ENCODE assay signal across 7 cellular contexts in genomic region chr12:31081274-31081673, GRCh38. TPM values are rescaled to one million over a fixed set of nuclear protein-coding genes. Genes with fewer than 3 reads are reported as not detected.
DNase-seq lines count a peak whose midpoint lies in the region; ATAC-seq and TF ChIP-seq lines count a peak whose summit lies in the region.
"Not testable (repeated sequence)": the region's sequence is repeated elsewhere in the genome, so short reads cannot be mapped to it uniquely, and the experiment has no call there.

No MANE protein-coding gene starts in this region.

- not testable (repeated sequence) for H3K23ac ChIP-seq in trophoblast cell (ENCODE audit: low read length)

- not testable (repeated sequence) for H2AFZ ChIP-seq in GM23338; trophoblast cell (ENCODE audit: insufficient read depth, low read length, poor library complexity)

- peak overlapping the region; percentile 92 for H2BK12ac ChIP-seq in trophoblast cell (ENCODE audit: low read length)

- H2AK5ac ChIP-seq in trophoblast cell (ENCODE audit: low read length), result peak overlapping the region; percentile 69

- not testable (repeated sequence) for H3K4me1 ChIP-seq in GM23338 (ENCODE audit: insufficient read depth); RWPE2 (ENCODE audit: insufficient read depth, poor library complexity, severe bottlenecking)
- peaks cover 8 to 13% of the 10 kb centered on the region in 2 experiments for H3K4me1 ChIP-seq in trophoblast cell (ENCODE audit: control insufficient read depth in 1 of 2, insufficient read depth in 2 of 2, low read length in 2 of 2)

- H3K9ac ChIP-seq in trophoblast cell (ENCODE audit: low read length), result not testable (repeated sequence)

- not testable (repeated sequence) for H2BK5ac ChIP-seq in trophoblast cell (ENCODE audit: low read depth, low read length, poor library complexity)

- not testable (repeated sequence) for H4K8ac ChIP-seq in trophoblast cell (ENCODE audit: low read depth, low read length)

- H3K27me3 ChIP-seq in GM23338 (ENCODE audit: insufficient read depth); RWPE2 (ENCODE audit: insufficient read depth, poor library complexity, severe bottlenecking); trophoblast cell (ENCODE audit: insufficient read depth, low read length): not testable (repeated sequence)

- not testable (repeated sequence) for H3K4me3 ChIP-seq in GM23338; RWPE2 (ENCODE audit: severe bottlenecking); trophoblast cell (ENCODE audit: low read depth, low read length)

- not testable (repeated sequence) for TF ChIP-seq CTCF in GM23338 (conservative IDR thresholded peaks at IDR 0.05; ENCODE audit: low read depth in 2 of 2); RWPE2 (IDR thresholded peaks at IDR 0.05; ENCODE audit: poor library complexity, severe bottlenecking); endothelial cell (IDR thresholded peaks at IDR 0.05; ENCODE audit: unreplicated experiment)

- H3K9me3 ChIP-seq in RWPE2 (ENCODE audit: severe bottlenecking); trophoblast cell (ENCODE audit: insufficient read depth, low read depth, low read length): not testable (repeated sequence)

- peaks cover 20% of the 10 kb centered on the region for H3K79me2 ChIP-seq in GM23338 (replicated peaks; ENCODE audit: insufficient read depth)
- not testable (repeated sequence) for H3K79me2 ChIP-seq in trophoblast cell (ENCODE audit: control insufficient read depth, insufficient read depth, low read length, poor library complexity)

- not testable (repeated sequence) for H3K27ac ChIP-seq in GM23338 (ENCODE audit: low read depth); RWPE2 (ENCODE audit: poor library complexity, severe bottlenecking); trophoblast cell (ENCODE audit: low read depth, low read length)

- no CpG with 5 or more reads among the region's 6 CpGs for WGBS in trophoblast cell (ENCODE audit: extremely low coverage, insufficient coverage, insufficient read length)

- peak overlapping the region; percentile 55 for H3K4ac ChIP-seq in trophoblast cell (ENCODE audit: low read depth, low read length)

- POLR2A ChIA-PET in activated CD8-positive, alpha-beta T cell treated with anti-CD3 and anti-CD28 coated beads, Interleukin-2, amount 10 ng/mL, durations not matched to agents 7 days and 5 days (lab: Charles Lee); activated naive CD8-positive, alpha-beta T cell treated with anti-CD3 and anti-CD28 coated beads, Interleukin-2, amount 10 ng/mL, durations not matched to agents 7 days and 5 days (lab: Charles Lee): not testable (repeated sequence)

- H3K14ac ChIP-seq in trophoblast cell (ENCODE audit: low read length), result peak overlapping the region; percentile 70

- DNase-seq in GM23338 (ENCODE audit: low spot score); RWPE2 (ENCODE audit: low spot score); activated CD8-positive, alpha-beta T cell treated with anti-CD3 and anti-CD28 coated beads, Interleukin-2, amount 10 ng/mL, durations not matched to agents 7 days and 5 days; activated naive CD8-positive, alpha-beta T cell treated with anti-CD3 and anti-CD28 coated beads, Interleukin-2, amount 10 ng/mL, durations not matched to agents 7 days and 5 days; endothelial cell (ENCODE audit: low spot score); trophoblast cell: not testable (repeated sequence)
- DNase-seq in islet precursor cell, result peak; percentile 38

- H4K20me1 ChIP-seq in GM23338 (replicated peaks; ENCODE audit: insufficient read depth), result not testable (repeated sequence)

- CTCF ChIA-PET in activated CD8-positive, alpha-beta T cell treated with anti-CD3 and anti-CD28 coated beads, Interleukin-2, amount 10 ng/mL, durations not matched to agents 7 days and 5 days (lab: Charles Lee), result not testable (repeated sequence)

- H3F3A ChIP-seq in GM23338 (replicated peaks; ENCODE audit: low read depth), result not testable (repeated sequence)

- H3K27ac Mint-ChIP-seq in GM23338 (peak overlapping the region; percentile 83), endothelial cell (ENCODE audit: unreplicated experiment) (peak overlapping the region; percentile 0)
- H3K27ac Mint-ChIP-seq in activated CD8-positive, alpha-beta T cell treated with anti-CD3 and anti-CD28 coated beads, Interleukin-2, amount 10 ng/mL, durations not matched to agents 7 days and 5 days, result peak overlapping the region; percentile 75
- H3K27ac Mint-ChIP-seq in activated naive CD8-positive, alpha-beta T cell treated with anti-CD3 and anti-CD28 coated beads, Interleukin-2, amount 10 ng/mL, durations not matched to agents 7 days and 5 days, result peak overlapping the region; percentile 3

- not testable (repeated sequence) for H4K12ac ChIP-seq in trophoblast cell (ENCODE audit: low read depth, low read length)

- ATAC-seq in GM23338; activated CD8-positive, alpha-beta T cell treated with anti-CD3 and anti-CD28 coated beads, Interleukin-2, amount 10 ng/mL, durations not matched to agents 7 days and 5 days; activated naive CD8-positive, alpha-beta T cell treated with anti-CD3 and anti-CD28 coated beads, Interleukin-2, amount 10 ng/mL, durations not matched to agents 7 days and 5 days (ENCODE audit: low read depth): not testable (repeated sequence)
- 0 out of 3 replicates have a peak, but pooled peaks have one; percentile 24 for ATAC-seq in RWPE2 (ENCODE audit: low read depth)

- not testable (repeated sequence) for H3K27me3 Mint-ChIP-seq in GM23338 (ENCODE audit: insufficient read depth, low read depth, poor library complexity); activated CD8-positive, alpha-beta T cell treated with anti-CD3 and anti-CD28 coated beads, Interleukin-2, amount 10 ng/mL, durations not matched to agents 7 days and 5 days (ENCODE audit: low read depth); activated naive CD8-positive, alpha-beta T cell treated with anti-CD3 and anti-CD28 coated beads, Interleukin-2, amount 10 ng/mL, durations not matched to agents 7 days and 5 days; endothelial cell (ENCODE audit: unreplicated experiment)

- H3K36me3 Mint-ChIP-seq in GM23338 (ENCODE audit: low read depth), result peaks cover 59% of the 10 kb centered on the region
- peaks cover 41% of the 10 kb centered on the region for H3K36me3 Mint-ChIP-seq in activated CD8-positive, alpha-beta T cell treated with anti-CD3 and anti-CD28 coated beads, Interleukin-2, amount 10 ng/mL, durations not matched to agents 7 days and 5 days (ENCODE audit: low read depth)
- H3K36me3 Mint-ChIP-seq in activated naive CD8-positive, alpha-beta T cell treated with anti-CD3 and anti-CD28 coated beads, Interleukin-2, amount 10 ng/mL, durations not matched to agents 7 days and 5 days; endothelial cell (ENCODE audit: low read depth, unreplicated experiment): not testable (repeated sequence)

- H2BK120ac ChIP-seq in trophoblast cell (ENCODE audit: insufficient read depth, low read length, poor library complexity), result peak overlapping the region; percentile 66

- H3K4me1 Mint-ChIP-seq in GM23338 (peaks cover 29% of the 10 kb centered on the region), endothelial cell (ENCODE audit: unreplicated experiment) (peaks cover 26% of the 10 kb centered on the region)
- peaks cover 41% of the 10 kb centered on the region for H3K4me1 Mint-ChIP-seq in activated CD8-positive, alpha-beta T cell treated with anti-CD3 and anti-CD28 coated beads, Interleukin-2, amount 10 ng/mL, durations not matched to agents 7 days and 5 days (ENCODE audit: low read depth)
- peaks cover 20% of the 10 kb centered on the region for H3K4me1 Mint-ChIP-seq in activated naive CD8-positive, alpha-beta T cell treated with anti-CD3 and anti-CD28 coated beads, Interleukin-2, amount 10 ng/mL, durations not matched to agents 7 days and 5 days

- H3K79me1 ChIP-seq in trophoblast cell (ENCODE audit: low read length), result not testable (repeated sequence)

- not testable (repeated sequence) for H3K4me3 Mint-ChIP-seq in GM23338; activated CD8-positive, alpha-beta T cell treated with anti-CD3 and anti-CD28 coated beads, Interleukin-2, amount 10 ng/mL, durations not matched to agents 7 days and 5 days; activated naive CD8-positive, alpha-beta T cell treated with anti-CD3 and anti-CD28 coated beads, Interleukin-2, amount 10 ng/mL, durations not matched to agents 7 days and 5 days; endothelial cell (ENCODE audit: unreplicated experiment)

- H3K4me2 ChIP-seq in GM23338; trophoblast cell (ENCODE audit: low read length): not testable (repeated sequence)

- H3K18ac ChIP-seq in trophoblast cell (ENCODE audit: low read length), result peak overlapping the region; percentile 75

- peak overlapping the region; percentile 68 for H4K91ac ChIP-seq in trophoblast cell (ENCODE audit: low read depth, low read length)

- not testable (repeated sequence) for H3K9me3 Mint-ChIP-seq in GM23338; activated CD8-positive, alpha-beta T cell treated with anti-CD3 and anti-CD28 coated beads, Interleukin-2, amount 10 ng/mL, durations not matched to agents 7 days and 5 days (ENCODE audit: insufficient read depth); activated naive CD8-positive, alpha-beta T cell treated with anti-CD3 and anti-CD28 coated beads, Interleukin-2, amount 10 ng/mL, durations not matched to agents 7 days and 5 days; endothelial cell (ENCODE audit: unreplicated experiment)

- H3K9me2 ChIP-seq in GM23338 (ENCODE audit: insufficient read depth), result not testable (repeated sequence)

- not testable (repeated sequence) for H3K36me3 ChIP-seq in GM23338 (ENCODE audit: insufficient read depth); RWPE2 (ENCODE audit: low read depth)
- peaks cover 22 to 27% of the 10 kb centered on the region in 2 experiments for H3K36me3 ChIP-seq in trophoblast cell (ENCODE audit: control insufficient read depth in 1 of 2, insufficient read depth in 2 of 2, low read length in 2 of 2)

RNA-seq across cellular contexts. Expression of gene DDX11, which starts 7.6 kb away (rescaled TPM):
- 95.7 and 103 TPM in 2 replicates for total RNA-seq in GM23338 (2014; rRNA removed; shearing (Covaris generic))
- 58.4 and 66.0 TPM in 2 replicates for polyA plus RNA-seq in GM23338 (2016; fragmentation: Nextera tagmentation; extraction: Ambion mirVana)
- 100 to 1,000 TPM; 184 to 193 TPM for total RNA-seq in activated CD8-positive, alpha-beta T cell treated with anti-CD3 and anti-CD28 coated beads, Interleukin-2, amount 10 ng/mL, durations not matched to agents 7 days and 5 days
- 100 to 1,000 TPM; 196 TPM for total RNA-seq in activated naive CD8-positive, alpha-beta T cell treated with anti-CD3 and anti-CD28 coated beads, Interleukin-2, amount 10 ng/mL, durations not matched to agents 7 days and 5 days
- total RNA-seq in endothelial cell (ENCODE audit: unreplicated experiment), result 40.2 TPM
- polyA plus RNA-seq in trophoblast cell (2013), result 15.4 and 16.0 TPM in 2 replicates

Comparison
In these comparisons a context has a peak if more than half of its experiments do, and no peak if none do; other contexts are left out.
1. H3K27ac Mint-ChIP-seq: peak in every context shown above with its lines; median percentile 83 in GM23338; 75 in activated CD8-positive, alpha-beta T cell treated with anti-CD3 and anti-CD28 coated beads, Interleukin-2, amount 10 ng/mL, durations not matched to agents 7 days and 5 days; 3 in activated naive CD8-positive, alpha-beta T cell treated with anti-CD3 and anti-CD28 coated beads, Interleukin-2, amount 10 ng/mL, durations not matched to agents 7 days and 5 days; 0 in endothelial cell.